Comparison of ENCODE assay signal across 8 cellular contexts in the genomic region with DNA sequence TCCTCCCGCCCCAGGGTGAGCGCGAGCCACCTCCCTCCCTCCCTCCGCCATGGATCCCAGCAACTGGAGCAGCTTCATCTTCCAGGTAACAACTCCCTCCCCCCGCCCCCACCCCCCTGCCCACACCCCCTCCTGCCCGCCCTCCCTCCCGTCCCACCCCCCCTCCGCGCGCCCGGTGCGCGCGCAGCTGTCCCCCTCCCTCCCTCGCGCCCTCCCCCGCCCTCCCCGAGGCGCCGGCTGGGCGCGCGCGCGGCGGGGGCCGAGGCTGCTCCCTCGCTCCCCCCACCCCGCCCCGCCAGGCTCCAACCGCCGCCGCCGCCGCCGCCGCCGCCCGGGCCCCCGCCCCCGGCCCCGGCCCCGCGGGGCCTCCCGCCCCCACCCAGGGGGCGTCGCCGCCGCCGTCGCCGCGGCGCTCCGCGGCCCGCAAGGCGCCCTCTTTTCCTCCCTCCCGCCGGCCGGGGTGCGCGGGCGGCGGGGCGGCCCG. TPM values are rescaled to one million over a fixed set of nuclear protein-coding genes. Genes with fewer than 3 reads are reported as not detected.
DNase-seq lines count a peak whose midpoint lies in the region; ATAC-seq and TF ChIP-seq lines count a peak whose summit lies in the region.

TSS of gene MAZ (plus strand) at position 434 of the 484 bp plus-strand sequence. CDS start 173 bp downstream, outside the sequence.

- H3K9me3 ChIP-seq in mucosa of rectum (ENCODE audit: control insufficient read depth in 2 of 2, low read length in 2 of 2) (no peaks in the 10 kb centered on the region), transverse colon (no peaks in the 10 kb centered on the region)

- H3K4me3 ChIP-seq in WI38 (ENCODE audit: low read depth, low read length) (peak within 1 kb of the TSS; percentile 74), mucosa of rectum (ENCODE audit: low read length in 2 of 2) (peak within 1 kb of the TSS; percentile 82 to 93), transverse colon (peak within 1 kb of the TSS; percentile 63 to 88 (median 83))

- WGBS in transverse colon (ENCODE audit: low coverage in 1 of 2), 2 donors = no CpG with 5 or more reads among the region's 67 CpGs

- H3K36me3 ChIP-seq in mucosa of rectum (ENCODE audit: control insufficient read depth in 2 of 2, insufficient read depth in 2 of 2, low read length in 2 of 2) (peaks cover 27 to 30% of the 10 kb centered on the region in 2 donors), transverse colon (no peaks in the 10 kb centered on the region)

- TF ChIP-seq POLR2A in transverse colon (IDR thresholded peaks at IDR 0.05) = no peak

- peaks cover 36 to 39% of the 10 kb centered on the region in 2 donors for H3K4me1 ChIP-seq in mucosa of rectum (ENCODE audit: control insufficient read depth in 2 of 2, insufficient read depth in 2 of 2, low read length in 2 of 2)
- peaks cover 33 to 52% (median 41%) of the 10 kb centered on the region in 4 donors for H3K4me1 ChIP-seq in transverse colon

- intact Hi-C loops in transverse colon (cut with DNase I; ENCODE audit: low total_unique reads) = no loop called here

- no peak for TF ChIP-seq EP300 in transverse colon (IDR thresholded peaks at IDR 0.05; ENCODE audit: low read depth)

- TF ChIP-seq CTCF in WI38 (IDR thresholded peaks at IDR 0.05; ENCODE audit: low read depth, low read length) (no peak), transverse colon (IDR thresholded peaks at IDR 0.05) (no peak)

- H3K27me3 ChIP-seq in mucosa of rectum (ENCODE audit: control insufficient read depth in 2 of 2, insufficient read depth in 2 of 2, low read length in 2 of 2) (no peaks in the 10 kb centered on the region), transverse colon (no peaks in the 10 kb centered on the region)

- in situ Hi-C loops in G401 (cut with HindIII; ENCODE audit: low sequenced_read_pairs) = no loop called here
- in situ Hi-C loops in endometrial microvascular endothelial cells (cut with HindIII; ENCODE audit: inconsistent ontology term, low pct_unique_long_range_greater_than_20kb, low sequenced_read_pairs) = loop anchor here (10.0 kb wide), 1 partner anchor 59 kb away; the partner anchor contains the start of gene CDIPT
- in situ Hi-C loops in transverse colon (cut with MboI; ENCODE audit: low pct_ligation_motif_present in 1 of 4, low pct_unique_long_range_greater_than_20kb in 1 of 4, low sequenced_read_pairs in 3 of 4) = no loop called here

- ATAC-seq in GM21447 (IDR thresholded peaks at IDR 0.05; ENCODE audit: unreplicated experiment) = no peak

- no peak for DNase-seq in G401 (ENCODE audit: low spot score)
- DNase-seq in KG1 (lab: John Stamatoyannopoulos, UW) = peak; percentile 51
- DNase-seq in transverse colon = no peak
- no peak for DNase-seq in NCI-H187 treated with DMSO at 0.1 percent for 48 hours (lab: John Stamatoyannopoulos, UW)

- peak within 1 kb of the TSS; percentile 74 to 88 for H3K9ac ChIP-seq in mucosa of rectum (ENCODE audit: low read depth in 1 of 2, low read length in 2 of 2)

- peak within 1 kb of the TSS; percentile 96 to 99 for H3K27ac ChIP-seq in mucosa of rectum (ENCODE audit: low read depth in 2 of 2, low read length in 2 of 2)
- H3K27ac ChIP-seq in transverse colon = peak within 1 kb of the TSS; percentile 95 to 98 (median 98)

RNA-seq across cellular contexts. Expression of gene MAZ, which starts in this region (rescaled TPM):
- total RNA-seq in G401 (2014; rRNA removed; shearing (Covaris generic)) = 469 and 478 TPM in 2 replicates
- total RNA-seq in endometrial microvascular endothelial cells (ENCODE audit: inconsistent ontology term) (179 TPM), transverse colon (100 to 1,000 TPM; 170 to 292 (median 233) TPM)
